In genomic region chr1:94237291-94238226, GRCh38 we compare ENCODE assay signal across 8 cellular contexts. TPM values are rescaled to one million over a fixed set of nuclear protein-coding genes. Genes with fewer than 3 reads are reported as not detected.
DNase-seq lines count a peak whose midpoint lies in the region; ATAC-seq and TF ChIP-seq lines count a peak whose summit lies in the region.

Gene ARHGAP29, minus strand, starts transcription at chr1:94237584. Its CDS starts 5,973 bp downstream, at chr1:94231611.

- H3K9me3 ChIP-seq in tibial nerve: peaks cover 0 to 1% (median 0%) of the 10 kb centered on the region in 4 donors

- H3K4me1 Mint-ChIP-seq in activated T-helper 2 cell treated with anti-CD3 and anti-CD28 coated beads, Interferon-gamma antibody, Interleukin-2, Interleukin-4, amounts not matched to agents 10 μg/mL and 5 μg/mL and 100 μg/mL, durations not matched to agents 14 hours and 24 hours and 36 hours (ENCODE audit: low read depth): peaks cover 15% of the 10 kb centered on the region
- peaks cover 4% of the 10 kb centered on the region for H3K4me1 Mint-ChIP-seq in neural crest cell

- H3K36me3 Mint-ChIP-seq in activated T-helper 2 cell treated with anti-CD3 and anti-CD28 coated beads, Interferon-gamma antibody, Interleukin-2, Interleukin-4, amounts not matched to agents 10 μg/mL and 5 μg/mL and 100 μg/mL, durations not matched to agents 14 hours and 24 hours and 36 hours (ENCODE audit: low read depth): no peaks in the 10 kb centered on the region
- H3K36me3 Mint-ChIP-seq in neural crest cell (ENCODE audit: low read depth): no peaks in the 10 kb centered on the region

- peaks cover 77% of the 10 kb centered on the region for H3K27me3 Mint-ChIP-seq in activated T-helper 2 cell treated with anti-CD3 and anti-CD28 coated beads, Interferon-gamma antibody, Interleukin-2, Interleukin-4, amounts not matched to agents 10 μg/mL and 5 μg/mL and 100 μg/mL, durations not matched to agents 14 hours and 24 hours and 36 hours (ENCODE audit: low read depth)
- H3K27me3 Mint-ChIP-seq in neural crest cell (ENCODE audit: low read depth): peaks cover 87% of the 10 kb centered on the region

- peaks cover 0 to 12% (median 2%) of the 10 kb centered on the region in 4 donors for H3K4me1 ChIP-seq in tibial nerve

- peaks cover 5% of the 10 kb centered on the region for H3K9me3 Mint-ChIP-seq in activated T-helper 2 cell treated with anti-CD3 and anti-CD28 coated beads, Interferon-gamma antibody, Interleukin-2, Interleukin-4, amounts not matched to agents 10 μg/mL and 5 μg/mL and 100 μg/mL, durations not matched to agents 14 hours and 24 hours and 36 hours
- H3K9me3 Mint-ChIP-seq in neural crest cell: no peaks in the 10 kb centered on the region

- TF ChIP-seq CTCF in AG04449 (IDR thresholded peaks at IDR 0.05; ENCODE audit: insufficient read depth, low read length, missing control alignments): no peak
- TF ChIP-seq CTCF in foreskin fibroblast (IDR thresholded peaks at IDR 0.05; ENCODE audit: low read depth, low read length): no peak
- no peak for TF ChIP-seq CTCF in neural crest cell (conservative IDR thresholded peaks at IDR 0.05)
- TF ChIP-seq CTCF in tibial nerve (IDR thresholded peaks at IDR 0.05): no peak

- peak; percentile 56 to 86 for TF ChIP-seq POLR2A in tibial nerve (IDR thresholded peaks at IDR 0.05)

- DNase-seq in AG04449 (ENCODE audit: low read depth, low spot score): no peak
- DNase-seq in NCI-H748 (lab: John Stamatoyannopoulos, UW; ENCODE audit: unreplicated experiment): peak; percentile 82
- peak; percentile 40 for DNase-seq in activated T-helper 2 cell treated with anti-CD3 and anti-CD28 coated beads, Interferon-gamma antibody, Interleukin-2, Interleukin-4, amounts not matched to agents 10 μg/mL and 5 μg/mL and 100 μg/mL, durations not matched to agents 14 hours and 24 hours and 36 hours (ENCODE audit: low spot score)
- peak; percentile 78 to 93 for DNase-seq in foreskin fibroblast
- DNase-seq in neural crest cell (ENCODE audit: low read depth, low spot score): peak; percentile 73
- DNase-seq in tibial nerve (ENCODE audit: low spot score in 2 of 2): peak; percentile 59 to 63

- TF ChIP-seq EP300 in tibial nerve (IDR thresholded peaks at IDR 0.05): peak in 1 of 2 donors; percentile 55

- H3K27ac ChIP-seq in tibial nerve: peak within 1 kb of the TSS; percentile 64 to 89 (median 85)

- no peak within 1 kb of the TSS for H3K27ac Mint-ChIP-seq in activated T-helper 2 cell treated with anti-CD3 and anti-CD28 coated beads, Interferon-gamma antibody, Interleukin-2, Interleukin-4, amounts not matched to agents 10 μg/mL and 5 μg/mL and 100 μg/mL, durations not matched to agents 14 hours and 24 hours and 36 hours
- no peak within 1 kb of the TSS for H3K27ac Mint-ChIP-seq in neural crest cell (ENCODE audit: unreplicated experiment)

- H3K27me3 ChIP-seq in tibial nerve: no peaks in the 10 kb centered on the region

- ATAC-seq in GM18861 (IDR thresholded peaks at IDR 0.05; ENCODE audit: unreplicated experiment) (peak; percentile 74), HG03103 (IDR thresholded peaks at IDR 0.05; ENCODE audit: low read depth, unreplicated experiment) (peak; percentile 86)

- H3K36me3 ChIP-seq in tibial nerve: no peaks in the 10 kb centered on the region

- peak within 1 kb of the TSS; percentile 83 for H3K4me3 ChIP-seq in AG04449 (ENCODE audit: low read depth, low read length)
- peak within 1 kb of the TSS; percentile 79 to 98 for H3K4me3 ChIP-seq in foreskin fibroblast (ENCODE audit: low read depth in 1 of 2, low read length in 2 of 2)
- peak within 1 kb of the TSS; percentile 69 to 84 (median 78) for H3K4me3 ChIP-seq in tibial nerve

- peak within 1 kb of the TSS; percentile 62 for H3K4me3 Mint-ChIP-seq in activated T-helper 2 cell treated with anti-CD3 and anti-CD28 coated beads, Interferon-gamma antibody, Interleukin-2, Interleukin-4, amounts not matched to agents 10 μg/mL and 5 μg/mL and 100 μg/mL, durations not matched to agents 14 hours and 24 hours and 36 hours (ENCODE audit: low read depth)
- peak within 1 kb of the TSS; percentile 80 for H3K4me3 Mint-ChIP-seq in neural crest cell

- intact Hi-C loops in activated T-helper 2 cell treated with anti-CD3 and anti-CD28 coated beads, Interferon-gamma antibody, Interleukin-2, Interleukin-4, amounts not matched to agents 10 μg/mL and 5 μg/mL and 100 μg/mL, durations not matched to agents 14 hours and 24 hours and 36 hours (cut with micrococcal nuclease): loop anchor here (2.0 to 5.0 kb wide), 2 partner anchors 181 to 225 kb away; partner anchors contain the start of gene ABCD3

- CTCF ChIA-PET in AG04449 (lab: Yijun Ruan, JAX): interaction anchor here (1.0 to 4.9 kb wide), 11 partner anchors 10 to 210 kb away, joined by 3 to 24 read pairs (median 5); no protein-coding TSS in a partner anchor

- whole genome bisulfite sequencing in tibial nerve, 2 donors: 9 to 30% methylated on average over 17 to 59 of the region's 88 CpGs

- POLR2A ChIA-PET in AG04449 (lab: Yijun Ruan, JAX): interaction anchor here (1.0 kb wide), 2 partner anchors 10 to 88 kb away, joined by 3 read pairs; no protein-coding TSS in a partner anchor

RNA-seq across cellular contexts. Expression of gene ARHGAP29, which starts in this region (rescaled TPM):
- 0.05 and 0.18 TPM in 2 replicates for total RNA-seq in activated T-helper 2 cell treated with anti-CD3 and anti-CD28 coated beads, Interferon-gamma antibody, Interleukin-2, Interleukin-4, amounts not matched to agents 10 μg/mL and 5 μg/mL and 100 μg/mL, durations not matched to agents 14 hours and 24 hours and 36 hours
- total RNA-seq in neural crest cell (1.5 TPM in 2 replicates), tibial nerve (10 to 100 TPM; 45.9 to 80.4 (median 50.1) TPM)

Comparison
In these comparisons a context has a peak if more than half of its experiments do, and no peak if none do; other contexts are left out.
1. RNA of gene ARHGAP29 (total RNA-seq): 45.9 to 80.4 TPM in tibial nerve; 1.5 TPM in neural crest cell and 0.05 to 0.18 TPM in activated T-helper 2 cell treated with anti-CD3 and anti-CD28 coated beads, Interferon-gamma antibody, Interleukin-2, Interleukin-4, amounts not matched to agents 10 μg/mL and 5 μg/mL and 100 μg/mL, durations not matched to agents 14 hours and 24 hours and 36 hours; every median in the first group is over 10 times any median in the second.
2. Peak in DNase-seq in activated T-helper 2 cell treated with anti-CD3 and anti-CD28 coated beads, Interferon-gamma antibody, Interleukin-2, Interleukin-4, amounts not matched to agents 10 μg/mL and 5 μg/mL and 100 μg/mL, durations not matched to agents 14 hours and 24 hours and 36 hours; RNA of the gene not detected or under 1 TPM.
3. Peak in every context shown above with its lines, with median percentiles within 50 percentile points of each other: H3K4me3 ChIP-seq.